8 cellular contexts compared by ENCODE assay signal in genomic region chr2:210476194-210477128, GRCh38. TPM values are rescaled to one million over a fixed set of nuclear protein-coding genes. Genes with fewer than 3 reads are reported as not detected.
A peak's percentile ranks its signal among the peaks of the same experiment; 100 is the strongest.
DNase-seq lines count a peak whose midpoint lies in the region; TF ChIP-seq lines count a peak whose summit lies in the region.

TSS of gene LANCL1 (minus strand) at chr2:210476759. CDS start at chr2:210476396, 363 bp downstream.

- peaks cover 38% of the 10 kb centered on the region for H3K4me1 Mint-ChIP-seq in nephron
- peaks cover 57% of the 10 kb centered on the region for H3K4me1 Mint-ChIP-seq in stimulated activated naive CD8-positive, alpha-beta T cell treated with anti-CD3 and anti-CD28 coated beads, Interleukin-15, Interleukin-2, amounts not matched to agents 100 ng/mL and 50 ng/mL, for 24 hours (ENCODE audit: low read depth)

- TF ChIP-seq CTCF in fibroblast of the aortic adventitia (IDR thresholded peaks at IDR 0.05; ENCODE audit: insufficient read depth, low read length) (no peak), nephron (IDR thresholded peaks at IDR 0.05; ENCODE audit: unreplicated experiment in 3 of 3) (no peak)

- H3K9me3 Mint-ChIP-seq in nephron = no peaks in the 10 kb centered on the region
- H3K9me3 Mint-ChIP-seq in stimulated activated naive CD8-positive, alpha-beta T cell treated with anti-CD3 and anti-CD28 coated beads, Interleukin-15, Interleukin-2, amounts not matched to agents 100 ng/mL and 50 ng/mL, for 24 hours = no peaks in the 10 kb centered on the region

- peak within 1 kb of the TSS; percentile 90 to 98 (median 96) for H3K27ac Mint-ChIP-seq in nephron
- H3K27ac Mint-ChIP-seq in stimulated activated naive CD8-positive, alpha-beta T cell treated with anti-CD3 and anti-CD28 coated beads, Interleukin-15, Interleukin-2, amounts not matched to agents 100 ng/mL and 50 ng/mL, for 24 hours = peak within 1 kb of the TSS; percentile 93

- H3K36me3 Mint-ChIP-seq in nephron (ENCODE audit: low read depth) = peaks cover 29% of the 10 kb centered on the region
- peaks cover 21% of the 10 kb centered on the region for H3K36me3 Mint-ChIP-seq in stimulated activated naive CD8-positive, alpha-beta T cell treated with anti-CD3 and anti-CD28 coated beads, Interleukin-15, Interleukin-2, amounts not matched to agents 100 ng/mL and 50 ng/mL, for 24 hours (ENCODE audit: low read depth)

- H3K4me3 Mint-ChIP-seq in nephron = peak within 1 kb of the TSS; percentile 98 to 99 (median 99)
- peak within 1 kb of the TSS; percentile 95 for H3K4me3 Mint-ChIP-seq in stimulated activated naive CD8-positive, alpha-beta T cell treated with anti-CD3 and anti-CD28 coated beads, Interleukin-15, Interleukin-2, amounts not matched to agents 100 ng/mL and 50 ng/mL, for 24 hours

- H3K27me3 Mint-ChIP-seq in nephron (ENCODE audit: low read depth) = no peaks in the 10 kb centered on the region
- H3K27me3 Mint-ChIP-seq in stimulated activated naive CD8-positive, alpha-beta T cell treated with anti-CD3 and anti-CD28 coated beads, Interleukin-15, Interleukin-2, amounts not matched to agents 100 ng/mL and 50 ng/mL, for 24 hours = no peaks in the 10 kb centered on the region

- H3K4me3 ChIP-seq in fibroblast of the aortic adventitia (ENCODE audit: low read depth, low read length) = peak within 1 kb of the TSS; percentile 80

- DNase-seq in EL (peak; percentile 90), H4 (ENCODE audit: low spot score) (peak; percentile 84), LoVo (ENCODE audit: low spot score) (peak; percentile 87), SHP77 treated with DMSO at 0.1 percent for 48 hours (lab: John Stamatoyannopoulos, UW) (peak; percentile 95), fibroblast of the aortic adventitia (ENCODE audit: low read depth) (peak; percentile 87)
- DNase-seq in activated effector memory CD4-positive, alpha-beta T cell treated with anti-CD3 and anti-CD28 coated beads, Interleukin-2, amount 50 U/mL, for 16 hours = peak; percentile 93

RNA-seq across cellular contexts. Expression of gene LANCL1, which starts in this region (rescaled TPM):
- 42.6 and 46.5 TPM in 2 replicates for total RNA-seq in H4 (2014; rRNA removed; shearing (Covaris generic))
- total RNA-seq in fibroblast of the aortic adventitia (ENCODE audit: low replicate concordance) = 46.0 and 58.2 TPM in 2 replicates

Comparison
In these comparisons a context has a peak if more than half of its experiments do, and no peak if none do; other contexts are left out.
1. Peak in every context shown above with its lines: DNase-seq and H3K4me3 ChIP-seq.